8 cellular contexts compared by ENCODE assay signal in the genomic region with DNA sequence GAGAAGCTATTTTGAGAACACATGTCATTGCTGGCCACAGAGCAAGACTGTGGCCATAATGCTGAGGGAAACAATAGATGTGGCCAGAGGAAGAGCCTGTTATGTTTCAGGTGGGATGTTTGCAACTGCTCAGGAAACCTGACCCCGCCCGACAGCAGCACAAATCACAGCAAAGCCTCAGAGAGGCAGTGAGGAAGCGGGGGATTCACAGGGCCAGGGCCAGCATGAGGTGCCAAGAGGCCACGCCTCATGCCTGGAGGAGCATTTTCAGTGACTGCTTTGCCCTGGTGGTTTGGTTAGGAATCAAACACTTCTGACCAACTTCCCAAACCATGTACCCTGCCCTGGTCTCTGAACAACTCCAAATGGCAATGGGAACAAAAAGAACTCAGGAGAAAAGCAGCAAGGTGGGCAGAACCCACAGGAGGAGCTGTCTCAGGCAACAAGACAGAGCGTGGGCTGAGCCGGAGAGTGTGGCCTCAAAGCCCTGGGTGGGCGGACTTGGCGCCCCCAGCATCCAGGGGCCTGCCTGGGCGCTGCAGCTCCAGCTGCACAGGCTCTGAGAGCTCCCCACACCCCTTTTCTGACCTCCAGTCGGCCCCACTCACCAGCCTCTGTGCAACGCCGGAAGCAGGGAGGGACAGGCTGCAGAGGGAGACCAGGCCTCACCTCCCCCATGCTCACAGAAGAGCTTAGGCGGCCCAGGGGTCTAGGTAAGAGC. TPM values are rescaled to one million over a fixed set of nuclear protein-coding genes. Genes with fewer than 3 reads are reported as not detected.
DNase-seq lines count a peak whose midpoint lies in the region; ATAC-seq and TF ChIP-seq lines count a peak whose summit lies in the region.
"Had no signal": no experiment of that assay in that cellular context is flagged by ENCODE, and none has a peak within 500 bp of the region (broad histone marks: within the 10 kb centered on the region; RNA-seq: fewer than 3 reads in every experiment).

No MANE protein-coding gene starts in this region.

- no peak overlapping the region for H2BK5ac ChIP-seq in mesenchymal stem cell (ENCODE audit: low read depth, low read length, poor library complexity, severe bottlenecking)

- BruUV-seq in mammary epithelial cell (replicated peaks; lab: Mats Ljungman, UMichigan) = no TSS peak

- no peak overlapping the region for H3K14ac ChIP-seq in mesenchymal stem cell (ENCODE audit: low read length in 2 of 2)

- 25% methylated on average over 9 of the region's 13 CpGs for WGBS in mammary epithelial cell (ENCODE audit: low coverage, missing lambda C conversion rate)
- 82% methylated on average over 10 of the region's 13 CpGs for WGBS in mesenchymal stem cell
- 82% methylated on average over 13 of the region's 13 CpGs for WGBS in thymus

- H3K79me2 ChIP-seq in mammary epithelial cell (ENCODE audit: insufficient read depth, low read length) = no peaks in the 10 kb centered on the region

- H2AFZ ChIP-seq in mammary epithelial cell (ENCODE audit: low read depth, low read length) (peak overlapping the region; percentile 44), mesenchymal stem cell (ENCODE audit: low read depth, low read length) (no peak overlapping the region)

- H2BK120ac ChIP-seq in mesenchymal stem cell (ENCODE audit: low read depth, low read length) = no peak overlapping the region

- H4K20me1 ChIP-seq in mammary epithelial cell (ENCODE audit: insufficient read depth, low read length) = no peaks in the 10 kb centered on the region

- H2BK15ac ChIP-seq in mesenchymal stem cell (ENCODE audit: low read depth, poor library complexity, severe bottlenecking) = no peak overlapping the region

- peak overlapping the region; percentile 29 for H3K27ac ChIP-seq in KOPT-K1 (ENCODE audit: low read depth, low read length, poor library complexity, severe bottlenecking)
- H3K27ac ChIP-seq in mammary epithelial cell (ENCODE audit: insufficient read depth, low read depth, low read length) = no peak overlapping the region
- no peak overlapping the region for H3K27ac ChIP-seq in mesenchymal stem cell (ENCODE audit: low read length, poor library complexity, severe bottlenecking)
- peak overlapping the region; percentile 58 for H3K27ac ChIP-seq in thymus (ENCODE audit: low read depth)

- ATAC-seq in GM18873 (IDR thresholded peaks at IDR 0.05; ENCODE audit: low FRiP score, unreplicated experiment) = no peak

- peak; percentile 37 for DNase-seq in mammary epithelial cell
- peak; percentile 46 for DNase-seq in mesenchymal stem cell
- no peak for DNase-seq in GM19240 (ENCODE audit: insufficient read length, low spot score)
- no peak for DNase-seq in activated gamma-delta T cell (lab: John Stamatoyannopoulos, UW)
- DNase-seq: activated naive CD4-positive, alpha-beta T cell treated with anti-CD3 and anti-CD28 coated beads for 36 hours had no signal

- H3K4me2 ChIP-seq in mammary epithelial cell (ENCODE audit: insufficient read depth, low read depth, low read length) (peak overlapping the region; percentile 37), mesenchymal stem cell (ENCODE audit: low read length, poor library complexity, severe bottlenecking) (no peak overlapping the region)

- in situ Hi-C loops in mammary epithelial cell (cut with MboI; ENCODE audit: low sequenced_read_pairs in 2 of 2) = no loop called here

- H4K8ac ChIP-seq in mesenchymal stem cell (ENCODE audit: low read length) = peak overlapping the region; percentile 45

- no peak overlapping the region for H3K9ac ChIP-seq in mammary epithelial cell (ENCODE audit: insufficient read depth, low read length)
- peak overlapping the region; percentile 36 for H3K9ac ChIP-seq in mesenchymal stem cell (ENCODE audit: low read length)

- peak overlapping the region; percentile 85 for H4K91ac ChIP-seq in mesenchymal stem cell (ENCODE audit: low read length)

- CTCF ChIA-PET in mammary epithelial cell (lab: Charles Lee; ENCODE audit: low non-redundant PET) = interaction anchor here (0.6 kb wide), 2 partner anchors 10 to 170 kb away, joined by 3 to 4 read pairs; no protein-coding TSS in a partner anchor

- peak overlapping the region; percentile 70 to 80 for H2BK12ac ChIP-seq in mesenchymal stem cell (ENCODE audit: low read length in 2 of 2)

- H3K79me1 ChIP-seq in mesenchymal stem cell (replicated peaks; ENCODE audit: low read length, poor library complexity, severe bottlenecking) = peaks cover 7% of the 10 kb centered on the region

- peak overlapping the region; percentile 23 to 28 for H3K18ac ChIP-seq in mesenchymal stem cell (ENCODE audit: low read depth in 1 of 2, low read length in 2 of 2)

- H3K4me1 ChIP-seq in mammary epithelial cell (ENCODE audit: insufficient read depth, low read length) (peaks cover 15% of the 10 kb centered on the region), mesenchymal stem cell (ENCODE audit: control insufficient read depth, insufficient read depth, low read depth, low read length) (peaks cover 25% of the 10 kb centered on the region), thymus (ENCODE audit: control insufficient read depth, insufficient read depth, low read length) (no peaks in the 10 kb centered on the region)

- peak overlapping the region; percentile 27 for H2AK5ac ChIP-seq in mesenchymal stem cell (ENCODE audit: low read length, severe bottlenecking)

- no peaks in the 10 kb centered on the region for H3K27me3 ChIP-seq in mammary epithelial cell (ENCODE audit: insufficient read depth, low read length)
- H3K27me3 ChIP-seq in mesenchymal stem cell (ENCODE audit: control insufficient read depth in 1 of 2, insufficient read depth in 1 of 2, low read length in 2 of 2) = no peaks in the 10 kb centered on the region
- no peaks in the 10 kb centered on the region for H3K27me3 ChIP-seq in thymus (ENCODE audit: control insufficient read depth, insufficient read depth)

- no peak overlapping the region for H3K23ac ChIP-seq in mesenchymal stem cell (ENCODE audit: low read length in 2 of 2)

- H3K4me3 ChIP-seq in mammary epithelial cell (replicated peaks in 1 of 3; ENCODE audit: insufficient read depth in 1 of 3, low read depth in 2 of 3, low read length in 3 of 3) = no peak overlapping the region
- no peak overlapping the region for H3K4me3 ChIP-seq in mesenchymal stem cell (ENCODE audit: insufficient read depth in 1 of 2, low read depth in 1 of 2, low read length in 2 of 2)
- no peak overlapping the region for H3K4me3 ChIP-seq in thymus (ENCODE audit: low read length)

- dilution Hi-C loops in mammary epithelial cell (cut with HindIII; ENCODE audit: low sequenced_read_pairs) = no loop called here

- TF ChIP-seq CTCF in mammary epithelial cell (conservative IDR thresholded peaks at IDR 0.05 in 1 of 2, IDR thresholded peaks at IDR 0.05 in 1 of 2; ENCODE audit: extremely low read depth in 1 of 2, insufficient read depth in 1 of 2, low read depth in 1 of 2, low read length in 2 of 2) = peak in 1 of 2 donors; percentile 26

- H3K36me3 ChIP-seq in KOPT-K1 (ENCODE audit: insufficient read depth, low read length) (peaks cover 82% of the 10 kb centered on the region), mammary epithelial cell (ENCODE audit: insufficient read depth, low read length) (no peaks in the 10 kb centered on the region), mesenchymal stem cell (ENCODE audit: control insufficient read depth in 1 of 2, insufficient read depth in 2 of 2, low read depth in 1 of 2, low read length in 2 of 2) (peaks cover 50 to 66% of the 10 kb centered on the region in 2 experiments), thymus (ENCODE audit: control insufficient read depth, insufficient read depth) (peaks cover 47% of the 10 kb centered on the region)

- H3K4ac ChIP-seq in mesenchymal stem cell (ENCODE audit: low read depth in 1 of 2, low read length in 2 of 2) = peak overlapping the region in 1 of 2 experiments; percentile 4

- intact Hi-C loops in mammary epithelial cell (cut with micrococcal nuclease) = no loop called here

- H3K9me3 ChIP-seq in KOPT-K1 (ENCODE audit: insufficient read depth, low read length, poor library complexity, severe bottlenecking) (no peaks in the 10 kb centered on the region), mammary epithelial cell (replicated peaks; ENCODE audit: insufficient read depth, low read length) (no peaks in the 10 kb centered on the region), mesenchymal stem cell (ENCODE audit: control insufficient read depth, low read length) (no peaks in the 10 kb centered on the region), thymus (ENCODE audit: control insufficient read depth) (no peaks in the 10 kb centered on the region)

RNA-seq across cellular contexts. Expression of a gene that starts 20.6 kb away (rescaled TPM):
- total RNA-seq in mammary epithelial cell = 1 to 10 TPM in 1 of 2 donors, under 1 TPM in 1; 0.67 to 1.3 TPM
- polyA plus RNA-seq in mammary epithelial cell = 0.20 TPM
- polyA minus RNA-seq in mammary epithelial cell = not detected
- 25.3 TPM for polyA plus RNA-seq in mesenchymal stem cell (2013, experiment 1 of 2)
- polyA plus RNA-seq in mesenchymal stem cell (2013, experiment 2 of 2) = 23.9 TPM
- 4.2 TPM for polyA plus RNA-seq in thymus

RNA-seq across cellular contexts. Expression of a gene that starts 33.7 kb away (rescaled TPM):
- 10 to 100 TPM; 44.1 to 65.7 TPM for total RNA-seq in mammary epithelial cell
- polyA plus RNA-seq in mammary epithelial cell = 68.4 TPM
- polyA minus RNA-seq in mammary epithelial cell = 28.3 TPM
- polyA plus RNA-seq in mesenchymal stem cell (2013, experiment 1 of 2) = 72.1 TPM
- polyA plus RNA-seq in mesenchymal stem cell (2013, experiment 2 of 2) = 72.9 TPM
- 81.8 TPM for polyA plus RNA-seq in thymus

RNA-seq across cellular contexts. Expression of a gene that starts 45.5 kb away (rescaled TPM):
- 10 to 100 TPM; 29.0 to 36.2 TPM for total RNA-seq in mammary epithelial cell
- 27.4 TPM for polyA plus RNA-seq in mammary epithelial cell
- 64.4 TPM for polyA minus RNA-seq in mammary epithelial cell
- polyA plus RNA-seq in mesenchymal stem cell (2013, experiment 1 of 2) = 24.6 TPM
- polyA plus RNA-seq in mesenchymal stem cell (2013, experiment 2 of 2) = 23.7 TPM
- polyA plus RNA-seq in thymus = 26.4 TPM

RNA-seq across cellular contexts. Expression of a gene that starts 50.4 kb away (rescaled TPM):
- 1 to 10 TPM in 1 of 2 donors, under 1 TPM in 1; under 0.01 to 5.7 TPM for total RNA-seq in mammary epithelial cell
- polyA plus RNA-seq in mammary epithelial cell = 2.5 TPM
- polyA minus RNA-seq in mammary epithelial cell = 1.6 TPM
- 0.10 TPM for polyA plus RNA-seq in mesenchymal stem cell (2013, experiment 1 of 2)
- 0.04 TPM for polyA plus RNA-seq in mesenchymal stem cell (2013, experiment 2 of 2)
- 0.68 TPM for polyA plus RNA-seq in thymus

Comparison
In these comparisons a context has a peak if more than half of its experiments do, and no peak if none do; other contexts are left out.
1. H3K27ac ChIP-seq: peak in KOPT-K1 (single experiment) and thymus (single experiment); none in mammary epithelial cell (single experiment) and mesenchymal stem cell (single experiment).
2. DNase-seq: peak in mammary epithelial cell (single experiment) and mesenchymal stem cell (single experiment); none in GM19240 (single experiment) and activated gamma-delta T cell (single experiment).